Comparison of ENCODE assay signal across 1 cellular context in the genomic region with DNA sequence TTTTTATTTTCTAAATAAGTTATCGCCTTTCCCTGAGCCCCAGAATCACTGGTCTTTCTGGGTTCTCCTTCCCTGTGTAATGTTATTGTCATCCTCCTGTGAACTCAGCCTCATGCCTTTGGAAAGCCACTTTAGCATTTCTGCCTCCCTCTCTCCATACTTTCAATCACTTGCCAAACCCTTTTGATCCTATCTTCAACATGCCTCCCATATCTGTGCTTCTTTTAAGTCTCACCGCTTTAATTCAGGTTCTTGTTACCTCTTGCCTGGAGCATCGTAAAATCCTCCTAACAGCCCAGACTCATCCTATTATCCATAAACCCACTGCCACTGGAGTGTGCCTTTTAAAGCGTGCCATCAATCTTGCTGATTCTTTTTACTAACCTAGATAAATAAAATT.
TF ChIP-seq lines count a peak whose summit lies in the region.

No MANE protein-coding gene starts in this region.

TF ChIP-seq in GM23338, 12 proteins besides CTCF, POLR2A, EP300 and RAD21 (continued from another document):
- TF ChIP-seq, protein P1, sequence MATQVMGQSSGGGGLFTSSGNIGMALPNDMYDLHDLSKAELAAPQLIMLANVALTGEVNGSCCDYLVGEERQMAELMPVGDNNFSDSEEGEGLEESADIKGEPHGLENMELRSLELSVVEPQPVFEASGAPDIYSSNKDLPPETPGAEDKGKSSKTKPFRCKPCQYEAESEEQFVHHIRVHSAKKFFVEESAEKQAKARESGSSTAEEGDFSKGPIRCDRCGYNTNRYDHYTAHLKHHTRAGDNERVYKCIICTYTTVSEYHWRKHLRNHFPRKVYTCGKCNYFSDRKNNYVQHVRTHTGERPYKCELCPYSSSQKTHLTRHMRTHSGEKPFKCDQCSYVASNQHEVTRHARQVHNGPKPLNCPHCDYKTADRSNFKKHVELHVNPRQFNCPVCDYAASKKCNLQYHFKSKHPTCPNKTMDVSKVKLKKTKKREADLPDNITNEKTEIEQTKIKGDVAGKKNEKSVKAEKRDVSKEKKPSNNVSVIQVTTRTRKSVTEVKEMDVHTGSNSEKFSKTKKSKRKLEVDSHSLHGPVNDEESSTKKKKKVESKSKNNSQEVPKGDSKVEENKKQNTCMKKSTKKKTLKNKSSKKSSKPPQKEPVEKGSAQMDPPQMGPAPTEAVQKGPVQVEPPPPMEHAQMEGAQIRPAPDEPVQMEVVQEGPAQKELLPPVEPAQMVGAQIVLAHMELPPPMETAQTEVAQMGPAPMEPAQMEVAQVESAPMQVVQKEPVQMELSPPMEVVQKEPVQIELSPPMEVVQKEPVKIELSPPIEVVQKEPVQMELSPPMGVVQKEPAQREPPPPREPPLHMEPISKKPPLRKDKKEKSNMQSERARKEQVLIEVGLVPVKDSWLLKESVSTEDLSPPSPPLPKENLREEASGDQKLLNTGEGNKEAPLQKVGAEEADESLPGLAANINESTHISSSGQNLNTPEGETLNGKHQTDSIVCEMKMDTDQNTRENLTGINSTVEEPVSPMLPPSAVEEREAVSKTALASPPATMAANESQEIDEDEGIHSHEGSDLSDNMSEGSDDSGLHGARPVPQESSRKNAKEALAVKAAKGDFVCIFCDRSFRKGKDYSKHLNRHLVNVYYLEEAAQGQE (IDR thresholded peaks at IDR 0.05; ENCODE audit: unreplicated experiment), result no peak
- no peak for TF ChIP-seq POLR2AphosphoS5 (IDR thresholded peaks at IDR 0.05; ENCODE audit: low read depth)
- TF ChIP-seq JUNB (IDR thresholded peaks at IDR 0.05; ENCODE audit: unreplicated experiment), result no peak
- TF ChIP-seq, protein P2, sequence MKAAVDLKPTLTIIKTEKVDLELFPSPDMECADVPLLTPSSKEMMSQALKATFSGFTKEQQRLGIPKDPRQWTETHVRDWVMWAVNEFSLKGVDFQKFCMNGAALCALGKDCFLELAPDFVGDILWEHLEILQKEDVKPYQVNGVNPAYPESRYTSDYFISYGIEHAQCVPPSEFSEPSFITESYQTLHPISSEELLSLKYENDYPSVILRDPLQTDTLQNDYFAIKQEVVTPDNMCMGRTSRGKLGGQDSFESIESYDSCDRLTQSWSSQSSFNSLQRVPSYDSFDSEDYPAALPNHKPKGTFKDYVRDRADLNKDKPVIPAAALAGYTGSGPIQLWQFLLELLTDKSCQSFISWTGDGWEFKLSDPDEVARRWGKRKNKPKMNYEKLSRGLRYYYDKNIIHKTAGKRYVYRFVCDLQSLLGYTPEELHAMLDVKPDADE (IDR thresholded peaks at IDR 0.05), result no peak
